13 cellular contexts compared by ENCODE assay signal in the genomic region with DNA sequence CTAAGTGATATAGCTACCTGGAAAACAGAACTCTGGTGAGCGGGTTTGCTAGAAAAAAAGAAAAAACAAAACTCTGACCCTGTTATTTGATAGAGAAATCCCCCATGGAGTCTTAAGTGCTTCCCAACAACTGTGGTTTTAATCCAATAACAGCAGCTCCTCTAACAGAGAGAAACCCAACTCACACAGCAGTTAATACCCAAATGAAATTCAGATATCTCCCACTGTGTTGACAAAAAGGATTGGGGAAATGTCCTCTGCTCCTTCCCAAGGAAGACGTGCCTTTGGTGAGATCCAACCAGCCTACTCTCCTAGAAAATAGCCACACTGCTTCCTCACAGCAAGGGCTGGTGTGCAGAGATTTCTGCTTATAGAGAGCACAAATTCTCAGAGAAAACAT.
DNase-seq lines count a peak whose midpoint lies in the region; ATAC-seq and TF ChIP-seq lines count a peak whose summit lies in the region.
"Had no signal": no experiment of that assay in that cellular context is flagged by ENCODE, and none has a peak within 500 bp of the region (broad histone marks: within the 10 kb centered on the region; RNA-seq: fewer than 3 reads in every experiment).

No MANE protein-coding gene starts in this region.

- ATAC-seq in GM21390 (IDR thresholded peaks at IDR 0.05; ENCODE audit: unreplicated experiment), result no peak
- ATAC-seq: GM12878, HepG2 had no signal

- peaks cover 57% of the 10 kb centered on the region for H3K4me1 Mint-ChIP-seq in glutamatergic neuron (ENCODE audit: low read depth, unreplicated experiment)
- H3K4me1 Mint-ChIP-seq: B cell; CD4-positive, alpha-beta memory T cell had no signal

- DNase-seq in NCI-H526 (lab: John Stamatoyannopoulos, UW) (peak; percentile 14 to 36), NCI-H526 treated with DMSO at 0.1 percent for 48 hours (lab: John Stamatoyannopoulos, UW) (no peak), NCI-H82 treated with DMSO at 0.1 percent for 48 hours (lab: John Stamatoyannopoulos, UW; ENCODE audit: unreplicated experiment) (peak; percentile 82), glutamatergic neuron (no peak), SHP77 (lab: John Stamatoyannopoulos, UW) (no peak), GM19238 (ENCODE audit: insufficient read length, low spot score) (no peak)
- DNase-seq: C1 segment of cervical spinal cord; CD4-positive, alpha-beta memory T cell; DMS79 had no signal

- TF ChIP-seq CTCF in glutamatergic neuron (IDR thresholded peaks at IDR 0.05; ENCODE audit: partially characterized antibody, unreplicated experiment), result no peak

- no peaks in the 10 kb centered on the region for H3K36me3 Mint-ChIP-seq in glutamatergic neuron (ENCODE audit: unreplicated experiment)
- H3K36me3 Mint-ChIP-seq: CD4-positive, alpha-beta memory T cell had no signal

- peak overlapping the region; percentile 96 for H3K27ac Mint-ChIP-seq in glutamatergic neuron (ENCODE audit: unreplicated experiment)
- H3K27ac Mint-ChIP-seq: B cell; CD4-positive, alpha-beta memory T cell had no signal

- H3K4me3 Mint-ChIP-seq in glutamatergic neuron (ENCODE audit: unreplicated experiment), result peak overlapping the region; percentile 5
- H3K4me3 Mint-ChIP-seq: B cell; CD4-positive, alpha-beta memory T cell had no signal

- H3K27me3 Mint-ChIP-seq in glutamatergic neuron (ENCODE audit: unreplicated experiment), result peaks cover 2% of the 10 kb centered on the region

- H3K9me3 Mint-ChIP-seq in glutamatergic neuron (ENCODE audit: unreplicated experiment), result peaks cover 8% of the 10 kb centered on the region

Comparison
In these comparisons a context has a peak if more than half of its experiments do, and no peak if none do; other contexts are left out.
1. DNase-seq: peak in NCI-H526 (2 of 2) and NCI-H82 treated with DMSO at 0.1 percent for 48 hours (single experiment); none in NCI-H526 treated with DMSO at 0.1 percent for 48 hours (single experiment), glutamatergic neuron (single experiment), SHP77 (0 of 2) and GM19238 (single experiment).